8 cellular contexts compared by ENCODE assay signal in genomic region chr16:75432828-75433731, GRCh38. TPM values are rescaled to one million over a fixed set of nuclear protein-coding genes. Genes with fewer than 3 reads are reported as not detected.
DNase-seq lines count a peak whose midpoint lies in the region; ATAC-seq, FAIRE-seq and TF ChIP-seq lines count a peak whose summit lies in the region.

CFDP1 (minus strand) TSS chr16:75433503; CDS start chr16:75433352, 151 bp downstream.

- peaks cover 12% of the 10 kb centered on the region for H3K4me1 Mint-ChIP-seq in progenitor cell of endocrine pancreas (ENCODE audit: low read depth)

- peaks cover 3% of the 10 kb centered on the region for H3K9me3 Mint-ChIP-seq in progenitor cell of endocrine pancreas (ENCODE audit: low read depth)

- intact Hi-C loops in T-helper 1 cell treated with Interleukin-12 subunit alpha and Interleukin-12 subunit beta and Interleukin-4 antibody, amounts not matched to agents 30 ng/mL and 1 ng/mL, for 36 hours (cut with micrococcal nuclease): loop anchor here (1.0 to 5.0 kb wide), 13 partner anchors 31 to 1757 kb away; partner anchors contain the start of genes ADAT1, GABARAPL2, GLG1 and KARS1
- intact Hi-C loops in left cardiac atrium (cut with DNase I): no loop called here

- no peaks in the 10 kb centered on the region for H3K27me3 Mint-ChIP-seq in progenitor cell of endocrine pancreas

- no peak for TF ChIP-seq CTCF in progenitor cell of endocrine pancreas (IDR thresholded peaks at IDR 0.05; ENCODE audit: unreplicated experiment)

- peak within 1 kb of the TSS; percentile 77 for H3K4me3 Mint-ChIP-seq in progenitor cell of endocrine pancreas (ENCODE audit: low read depth)

- H3K36me3 Mint-ChIP-seq in progenitor cell of endocrine pancreas (ENCODE audit: insufficient read depth): peaks cover 11% of the 10 kb centered on the region

- peak; percentile 86 for FAIRE-seq in GM12892 (lab: Jason Lieb, UNC)

- TF ChIP-seq POLR2A in GM12892 (IDR thresholded peaks at IDR 0.05; ENCODE audit: low read depth, low read length): peak; percentile 59; the same call in 1 of the 2 replicates

- peak within 1 kb of the TSS; percentile 97 for H3K27ac Mint-ChIP-seq in progenitor cell of endocrine pancreas

- DNase-seq in GM12892 (ENCODE audit: insufficient read length): peak; percentile 96
- peak; percentile 77 for DNase-seq in NCI-H146 treated with DMSO at 0.1 percent for 48 hours (lab: John Stamatoyannopoulos, UW; ENCODE audit: unreplicated experiment)
- peak; percentile 95 for DNase-seq in amniotic stem cell (lab: John Stamatoyannopoulos, UW)
- DNase-seq in left cardiac atrium: peak; percentile 98
- DNase-seq in progenitor cell of endocrine pancreas (ENCODE audit: low spot score, unreplicated experiment): peak; percentile 90
- peak; percentile 97 for DNase-seq in ureter (ENCODE audit: low spot score)

- peak; percentile 88 for ATAC-seq in HG02852 (IDR thresholded peaks at IDR 0.05; ENCODE audit: unreplicated experiment)
- ATAC-seq in left cardiac atrium: peak; percentile 98

RNA-seq across cellular contexts. Expression of gene CFDP1, which starts in this region (rescaled TPM):
- polyA plus RNA-seq in GM12892 (2012; ENCODE audit: missing spikeins): 55.3 TPM
- total RNA-seq in T-helper 1 cell treated with Interleukin-12 subunit alpha and Interleukin-12 subunit beta and Interleukin-4 antibody, amounts not matched to agents 30 ng/mL and 1 ng/mL, for 36 hours: 31.0 and 31.8 TPM in 2 replicates
- total RNA-seq in left cardiac atrium: 10 to 100 TPM; 31.3 to 32.7 TPM
- 91.5 and 94.6 TPM in 2 replicates for total RNA-seq in progenitor cell of endocrine pancreas
- total RNA-seq in ureter: 60.2 TPM

Comparison
In these comparisons a context has a peak if more than half of its experiments do, and no peak if none do; other contexts are left out.
1. Peak in every context shown above with its lines: DNase-seq and ATAC-seq.